1 cellular context compared by ENCODE assay signal in genomic region chr6:82365011-82365751, GRCh38.
TF ChIP-seq lines count a peak whose summit lies in the region.

No MANE protein-coding gene starts in this region.

TF ChIP-seq in WTC11, 78 proteins besides CTCF, POLR2A, EP300 and RAD21 (continued from another document):
- no peak; the same call in 1 of the 2 replicates for TF ChIP-seq AFF4 (CRISPR knock-in tag; IDR thresholded peaks at IDR 0.05; ENCODE audit: borderline replicate concordance)
- TF ChIP-seq HMGXB4 (CRISPR knock-in tag; IDR thresholded peaks at IDR 0.05) = peak; percentile 97
- no peak for TF ChIP-seq TEAD1 (CRISPR knock-in tag; IDR thresholded peaks at IDR 0.05)
- TF ChIP-seq EMX1 (CRISPR knock-in tag; IDR thresholded peaks at IDR 0.05) = no peak
- TF ChIP-seq GABPB1 (CRISPR knock-in tag; IDR thresholded peaks at IDR 0.05) = no peak
- peak; percentile 76; the same call in 1 of the 2 replicates for TF ChIP-seq NFE2L1 (CRISPR knock-in tag; IDR thresholded peaks at IDR 0.05)
- TF ChIP-seq NFYB (CRISPR knock-in tag; conservative IDR thresholded peaks at IDR 0.05; ENCODE audit: low read depth) = no peak
- TF ChIP-seq NR1H2 (CRISPR knock-in tag; IDR thresholded peaks at IDR 0.05) = no peak
- peak; percentile 88 for TF ChIP-seq FOXP1 (CRISPR knock-in tag; IDR thresholded peaks at IDR 0.05; ENCODE audit: borderline replicate concordance)
- TF ChIP-seq HMGA2 (CRISPR knock-in tag; IDR thresholded peaks at IDR 0.05) = no peak
- no peak for TF ChIP-seq ZNF423 (CRISPR knock-in tag; IDR thresholded peaks at IDR 0.05)
- no peak for TF ChIP-seq MLX (CRISPR knock-in tag; IDR thresholded peaks at IDR 0.05)
- TF ChIP-seq CBFB (CRISPR knock-in tag; IDR thresholded peaks at IDR 0.05; ENCODE audit: low read depth) = 0 out of 2 replicates have a peak, but pooled peaks have one; percentile 55
- TF ChIP-seq CDX4 (CRISPR knock-in tag; IDR thresholded peaks at IDR 0.05; ENCODE audit: borderline replicate concordance) = no peak
- TF ChIP-seq STAT6 (CRISPR knock-in tag; conservative IDR thresholded peaks at IDR 0.05; ENCODE audit: low read depth) = no peak
- TF ChIP-seq ZNF281 (CRISPR knock-in tag; IDR thresholded peaks at IDR 0.05) = 0 out of 2 replicates have a peak, but pooled peaks have one; percentile 37
- TF ChIP-seq GRHL2 (CRISPR knock-in tag; IDR thresholded peaks at IDR 0.05; ENCODE audit: insufficient replicate concordance, severe bottlenecking) = no peak
- peak; percentile 56; the same call in 1 of the 2 replicates for TF ChIP-seq E2F4 (CRISPR knock-in tag; IDR thresholded peaks at IDR 0.05; ENCODE audit: borderline replicate concordance, low read depth)
- no peak for TF ChIP-seq ZNF671 (CRISPR knock-in tag; IDR thresholded peaks at IDR 0.05)
- no peak for TF ChIP-seq FOXJ3 (CRISPR knock-in tag; IDR thresholded peaks at IDR 0.05; ENCODE audit: borderline replicate concordance)
- peak; percentile 24; the same call in 1 of the 2 replicates for TF ChIP-seq ARID4B (CRISPR knock-in tag; IDR thresholded peaks at IDR 0.05; ENCODE audit: borderline replicate concordance)
- TF ChIP-seq ELF4 (CRISPR knock-in tag; IDR thresholded peaks at IDR 0.05; ENCODE audit: low read depth) = peak; percentile 47; the same call in 1 of the 2 replicates
- no peak for TF ChIP-seq E2F1 (CRISPR knock-in tag; IDR thresholded peaks at IDR 0.05)
- no peak for TF ChIP-seq ZNF138 (CRISPR knock-in tag; conservative IDR thresholded peaks at IDR 0.05)
- no peak for TF ChIP-seq ZNF396 (CRISPR knock-in tag; IDR thresholded peaks at IDR 0.05; ENCODE audit: borderline replicate concordance)
- 0 out of 2 replicates have a peak, but pooled peaks have one; percentile 29 for TF ChIP-seq SP1 (CRISPR knock-in tag; conservative IDR thresholded peaks at IDR 0.05)
- 0 out of 2 replicates have a peak, but pooled peaks have one; percentile 21 for TF ChIP-seq CREB1 (CRISPR knock-in tag; IDR thresholded peaks at IDR 0.05)
- TF ChIP-seq ATF3 (CRISPR knock-in tag; conservative IDR thresholded peaks at IDR 0.05) = no peak
- TF ChIP-seq MYBL2 (CRISPR knock-in tag; IDR thresholded peaks at IDR 0.05) = peak; percentile 66; the same call in 1 of the 2 replicates
